ENCODE assay signal across 11 cellular contexts in genomic region chr10:88062798-88063472, GRCh38.
DNase-seq lines count a peak whose midpoint lies in the region; ATAC-seq, FAIRE-seq and TF ChIP-seq lines count a peak whose summit lies in the region.
"Had no signal": no experiment of that assay in that cellular context is flagged by ENCODE, and none has a peak within 500 bp of the region (broad histone marks: within the 10 kb centered on the region; RNA-seq: fewer than 3 reads in every experiment).

No MANE protein-coding gene starts in this region.

- H3K4me1 ChIP-seq in OCI-LY7 (ENCODE audit: insufficient read depth, low read length, poor library complexity, severe bottlenecking): peaks cover 71% of the 10 kb centered on the region
- peaks cover 9 to 28% (median 16%) of the 10 kb centered on the region in 3 donors for H3K4me1 ChIP-seq in esophagus squamous epithelium
- peaks cover 13 to 26% of the 10 kb centered on the region in 2 experiments for H3K4me1 ChIP-seq in trophoblast cell (ENCODE audit: control insufficient read depth in 1 of 2, insufficient read depth in 2 of 2, low read length in 2 of 2)

- intact Hi-C loops in OCI-LY7 (cut with micrococcal nuclease; ENCODE audit: unreplicated experiment): loop anchor here (5.0 kb wide), 1 partner anchor 824 kb away; no protein-coding TSS in a partner anchor
- intact Hi-C loops in esophagus squamous epithelium (cut with DNase I): no loop called here
- intact Hi-C loops in natural killer cell (cut with micrococcal nuclease): no loop called here
- intact Hi-C loops in activated T-helper 2 cell treated with anti-CD3 and anti-CD28 coated beads, Interferon-gamma antibody, Interleukin-2, Interleukin-4, amounts not matched to agents 10 μg/mL and 5 μg/mL and 100 μg/mL, durations not matched to agents 14 hours and 24 hours and 36 hours (cut with micrococcal nuclease): no loop called here

- no peak overlapping the region for H4K12ac ChIP-seq in trophoblast cell (ENCODE audit: low read depth, low read length)

- H3K27ac Mint-ChIP-seq in natural killer cell: peak overlapping the region in 1 of 2 donors; percentile 33
- no peak overlapping the region for H3K27ac Mint-ChIP-seq in activated T-helper 2 cell treated with anti-CD3 and anti-CD28 coated beads, Interferon-gamma antibody, Interleukin-2, Interleukin-4, amounts not matched to agents 10 μg/mL and 5 μg/mL and 100 μg/mL, durations not matched to agents 14 hours and 24 hours and 36 hours

- no peaks in the 10 kb centered on the region for H3K9me2 ChIP-seq in OCI-LY7 (ENCODE audit: insufficient read depth, low read length)

- BruUV-seq in OCI-LY7 (replicated peaks; lab: Mats Ljungman, UMichigan): no TSS peak

- no peak overlapping the region for H3K23ac ChIP-seq in trophoblast cell (ENCODE audit: low read length)

- H3K4me3 ChIP-seq in OCI-LY7 (ENCODE audit: low read depth, low read length, poor library complexity, severe bottlenecking) (no peak overlapping the region), esophagus squamous epithelium (no peak overlapping the region), trophoblast cell (ENCODE audit: low read depth, low read length) (no peak overlapping the region)

- no peak overlapping the region for H3K4me3 Mint-ChIP-seq in natural killer cell
- no peak overlapping the region for H3K4me3 Mint-ChIP-seq in activated T-helper 2 cell treated with anti-CD3 and anti-CD28 coated beads, Interferon-gamma antibody, Interleukin-2, Interleukin-4, amounts not matched to agents 10 μg/mL and 5 μg/mL and 100 μg/mL, durations not matched to agents 14 hours and 24 hours and 36 hours (ENCODE audit: low read depth)
- H3K4me3 Mint-ChIP-seq: activated T-helper 17 cell treated with anti-CD3 and anti-CD28 coated beads, Interleukin-2, amount 50 U/mL, for 72 hours had no signal

- H3K9me3 Mint-ChIP-seq in natural killer cell: peaks cover 2 to 7% of the 10 kb centered on the region in 2 donors
- peaks cover 3% of the 10 kb centered on the region for H3K9me3 Mint-ChIP-seq in activated T-helper 2 cell treated with anti-CD3 and anti-CD28 coated beads, Interferon-gamma antibody, Interleukin-2, Interleukin-4, amounts not matched to agents 10 μg/mL and 5 μg/mL and 100 μg/mL, durations not matched to agents 14 hours and 24 hours and 36 hours

- peak overlapping the region; percentile 24 for H3K14ac ChIP-seq in trophoblast cell (ENCODE audit: low read length)

- H3K9me3 ChIP-seq in OCI-LY7 (ENCODE audit: low read length) (no peaks in the 10 kb centered on the region), esophagus squamous epithelium (no peaks in the 10 kb centered on the region), trophoblast cell (ENCODE audit: insufficient read depth, low read depth, low read length) (peaks cover 2% of the 10 kb centered on the region)

- no peaks in the 10 kb centered on the region for H3K27me3 Mint-ChIP-seq in natural killer cell (ENCODE audit: low read depth in 2 of 2)
- peaks cover 9% of the 10 kb centered on the region for H3K27me3 Mint-ChIP-seq in activated T-helper 2 cell treated with anti-CD3 and anti-CD28 coated beads, Interferon-gamma antibody, Interleukin-2, Interleukin-4, amounts not matched to agents 10 μg/mL and 5 μg/mL and 100 μg/mL, durations not matched to agents 14 hours and 24 hours and 36 hours (ENCODE audit: low read depth)
- H3K27me3 Mint-ChIP-seq: activated T-helper 17 cell treated with anti-CD3 and anti-CD28 coated beads, Interleukin-2, amount 50 U/mL, for 72 hours had no signal

- WGBS in esophagus squamous epithelium, 2 donors: 48 to 51% methylated on average over 4 of the region's 4 CpGs
- WGBS in trophoblast cell (ENCODE audit: extremely low coverage, insufficient coverage, insufficient read length): no CpG with 5 or more reads among the region's 4 CpGs

- peak overlapping the region; percentile 17 for H3K18ac ChIP-seq in trophoblast cell (ENCODE audit: low read length)

- H3K4ac ChIP-seq in trophoblast cell (ENCODE audit: low read depth, low read length): peak overlapping the region; percentile 14

- peak overlapping the region; percentile 6; the same call in 1 of the 2 replicates for H3K4me2 ChIP-seq in OCI-LY7 (ENCODE audit: low read length)
- peak overlapping the region; percentile 16 for H3K4me2 ChIP-seq in trophoblast cell (ENCODE audit: low read length)

- no peak for ATAC-seq in natural killer cell
- ATAC-seq: activated T-helper 17 cell treated with anti-CD3 and anti-CD28 coated beads, Interleukin-2, amount 50 U/mL, for 72 hours had no signal

- H3K79me2 ChIP-seq in OCI-LY7 (ENCODE audit: insufficient read depth, low read depth, low read length) (no peaks in the 10 kb centered on the region), trophoblast cell (ENCODE audit: control insufficient read depth, insufficient read depth, low read length, poor library complexity) (no peaks in the 10 kb centered on the region)

- peak overlapping the region; percentile 99 for H2BK5ac ChIP-seq in trophoblast cell (ENCODE audit: low read depth, low read length, poor library complexity)

- H3K27ac ChIP-seq in OCI-LY7 (ENCODE audit: low read depth, low read length, poor library complexity, severe bottlenecking): peak overlapping the region; percentile 3
- H3K27ac ChIP-seq in esophagus squamous epithelium: peak overlapping the region; percentile 7 to 64 (median 44)
- peak overlapping the region; percentile 99 for H3K27ac ChIP-seq in trophoblast cell (ENCODE audit: low read depth, low read length)

- peak overlapping the region; percentile 45 for H4K91ac ChIP-seq in trophoblast cell (ENCODE audit: low read depth, low read length)

- no peak overlapping the region for H2AK5ac ChIP-seq in trophoblast cell (ENCODE audit: low read length)

- peaks cover 44% of the 10 kb centered on the region for H3K79me1 ChIP-seq in trophoblast cell (ENCODE audit: low read length)

- H2AFZ ChIP-seq in OCI-LY7 (ENCODE audit: low read length): peak overlapping the region; percentile 86
- peak overlapping the region; percentile 52 for H2AFZ ChIP-seq in trophoblast cell (ENCODE audit: insufficient read depth, low read length, poor library complexity)

- no peak overlapping the region for H4K8ac ChIP-seq in trophoblast cell (ENCODE audit: low read depth, low read length)

- no peaks in the 10 kb centered on the region for H3K27me3 ChIP-seq in esophagus squamous epithelium
- no peaks in the 10 kb centered on the region for H3K27me3 ChIP-seq in trophoblast cell (ENCODE audit: insufficient read depth, low read length)

- CTCF ChIA-PET in OCI-LY7 (lab: Charles Lee; ENCODE audit: unreplicated experiment): interaction anchor here (1.3 kb wide), 1 partner anchor 10 kb away, joined by 3 read pairs; no protein-coding TSS in a partner anchor

- peaks cover 5% of the 10 kb centered on the region for H3K36me3 Mint-ChIP-seq in natural killer cell
- H3K36me3 Mint-ChIP-seq in activated T-helper 2 cell treated with anti-CD3 and anti-CD28 coated beads, Interferon-gamma antibody, Interleukin-2, Interleukin-4, amounts not matched to agents 10 μg/mL and 5 μg/mL and 100 μg/mL, durations not matched to agents 14 hours and 24 hours and 36 hours (ENCODE audit: low read depth): peaks cover 2% of the 10 kb centered on the region

- no peak for TF ChIP-seq POLR2A in esophagus squamous epithelium (IDR thresholded peaks at IDR 0.05)

- H3K4me1 Mint-ChIP-seq in natural killer cell: peaks cover 46 to 53% of the 10 kb centered on the region in 2 donors
- peaks cover 39% of the 10 kb centered on the region for H3K4me1 Mint-ChIP-seq in activated T-helper 2 cell treated with anti-CD3 and anti-CD28 coated beads, Interferon-gamma antibody, Interleukin-2, Interleukin-4, amounts not matched to agents 10 μg/mL and 5 μg/mL and 100 μg/mL, durations not matched to agents 14 hours and 24 hours and 36 hours (ENCODE audit: low read depth)

- H3K36me3 ChIP-seq in OCI-LY7 (ENCODE audit: insufficient read depth, low read length) (no peaks in the 10 kb centered on the region), esophagus squamous epithelium (no peaks in the 10 kb centered on the region), trophoblast cell (ENCODE audit: control insufficient read depth in 1 of 2, insufficient read depth in 2 of 2, low read length in 2 of 2) (no peaks in the 10 kb centered on the region)

- H4K20me1 ChIP-seq in OCI-LY7 (ENCODE audit: insufficient read depth, low read length): no peaks in the 10 kb centered on the region

- no peak for FAIRE-seq in RCC 7860 (lab: Jason Lieb, UNC)

- peak overlapping the region; percentile 12 for H2BK12ac ChIP-seq in trophoblast cell (ENCODE audit: low read length)

- H2BK120ac ChIP-seq in trophoblast cell (ENCODE audit: insufficient read depth, low read length, poor library complexity): peak overlapping the region; percentile 99

- POLR2A ChIA-PET in OCI-LY7 (lab: Charles Lee): interaction anchor here (0.7 to 2.7 kb wide), 15 partner anchors 10 to 167 kb away, joined by 3 to 10 read pairs (median 3); no protein-coding TSS in a partner anchor

- DNase-seq in DMS153 treated with DMSO at 0.1 percent for 48 hours (lab: John Stamatoyannopoulos, UW; ENCODE audit: unreplicated experiment): peak; percentile 42
- DNase-seq in OCI-LY7 (ENCODE audit: low spot score): no peak
- no peak for DNase-seq in esophagus squamous epithelium (lab: John Stamatoyannopoulos, UW)
- DNase-seq in trophoblast cell: no peak
- no peak for DNase-seq in RCC 7860 (ENCODE audit: low spot score)
- DNase-seq in NCI-H524 treated with DMSO at 0.1 percent for 48 hours (lab: John Stamatoyannopoulos, UW): no peak
- no peak for DNase-seq in natural killer cell
- DNase-seq in activated T-helper 2 cell treated with anti-CD3 and anti-CD28 coated beads, Interferon-gamma antibody, Interleukin-2, Interleukin-4, amounts not matched to agents 10 μg/mL and 5 μg/mL and 100 μg/mL, durations not matched to agents 14 hours and 24 hours and 36 hours (ENCODE audit: low spot score): no peak
- DNase-seq: H7; stimulated activated CD4-positive, alpha-beta T cell treated with anti-CD3 and anti-CD28 coated beads, Interleukin-4, amount 100 ng/mL, for 4 hours had no signal

- H3K9ac ChIP-seq in trophoblast cell (ENCODE audit: low read length): no peak overlapping the region

- no peak for TF ChIP-seq CTCF in OCI-LY7 (conservative IDR thresholded peaks at IDR 0.05; ENCODE audit: low read length)
- no peak for TF ChIP-seq CTCF in esophagus squamous epithelium (IDR thresholded peaks at IDR 0.05)
- no peak for TF ChIP-seq CTCF in natural killer cell (IDR thresholded peaks at IDR 0.05)

Comparison
In these comparisons a context has a peak if more than half of its experiments do, and no peak if none do; other contexts are left out.
1. H3K27ac ChIP-seq: peak in every context shown above with its lines; median percentile 99 in trophoblast cell; 44 in esophagus squamous epithelium; 3 in OCI-LY7.